21 cellular contexts compared by ENCODE assay signal in genomic region chr20:3612795-3613560, GRCh38. TPM values are rescaled to one million over a fixed set of nuclear protein-coding genes. Genes with fewer than 3 reads are reported as not detected.
DNase-seq lines count a peak whose midpoint lies in the region; FAIRE-seq and TF ChIP-seq lines count a peak whose summit lies in the region.
"Had no signal": no experiment of that assay in that cellular context is flagged by ENCODE, and none has a peak within 500 bp of the region (broad histone marks: within the 10 kb centered on the region; RNA-seq: fewer than 3 reads in every experiment).

No MANE protein-coding gene starts in this region.

- H3K4ac ChIP-seq in H1 (replicated peaks; ENCODE audit: insufficient read length, low read depth, low read length) (no peak overlapping the region), mesendoderm (ENCODE audit: low read depth, low read length) (no peak overlapping the region)

- FAIRE-seq in H1 (lab: Jason Lieb, UNC), result no peak

- H3K27me3 ChIP-seq in H1 (replicated peaks in 1 of 4; ENCODE audit: control insufficient read depth in 3 of 4, extremely low read depth in 1 of 4, insufficient read depth in 3 of 4, low read length in 3 of 4) (no peaks in the 10 kb centered on the region), osteoblast (ENCODE audit: insufficient read depth, low read length) (no peaks in the 10 kb centered on the region), mesendoderm (ENCODE audit: insufficient read depth, low read length, poor library complexity) (no peaks in the 10 kb centered on the region)

- no peak overlapping the region for H2AFZ ChIP-seq in H1 (ENCODE audit: low read length)
- no peak overlapping the region for H2AFZ ChIP-seq in osteoblast (ENCODE audit: low read length)

- H3K4me3 ChIP-seq in LNCaP clone FGC (ENCODE audit: low read depth, low read length) (no peak overlapping the region), H1 (ENCODE audit: extremely low read depth in 1 of 4, insufficient read depth in 2 of 4, low read depth in 3 of 4, low read length in 4 of 4) (no peak overlapping the region), osteoblast (ENCODE audit: insufficient read depth, low read length) (no peak overlapping the region), mesendoderm (ENCODE audit: low read length) (no peak overlapping the region)
- H3K4me3 ChIP-seq: thoracic aorta had no signal

- H4K91ac ChIP-seq in H1 (replicated peaks; ENCODE audit: insufficient read length, low read length), result no peak overlapping the region

- H3K36me3 ChIP-seq in H1 (ENCODE audit: control insufficient read depth in 2 of 4, insufficient read depth in 4 of 4, low read length in 3 of 4) (no peaks in the 10 kb centered on the region), osteoblast (ENCODE audit: insufficient read depth, low read length) (no peaks in the 10 kb centered on the region), mesendoderm (ENCODE audit: control insufficient read depth, insufficient read depth, low read length) (no peaks in the 10 kb centered on the region)

- no peak for TF ChIP-seq POLR2A in H1 (IDR thresholded peaks at IDR 0.05; ENCODE audit: control extremely low read depth in 1 of 2, low read depth in 2 of 2, low read length in 2 of 2)

- H3K27ac ChIP-seq in H1 (ENCODE audit: low read depth, low read length) (no peak overlapping the region), osteoblast (ENCODE audit: low read depth, low read length) (no peak overlapping the region), mesendoderm (ENCODE audit: low read depth, low read length) (no peak overlapping the region)
- H3K27ac ChIP-seq: thoracic aorta had no signal

- H2BK15ac ChIP-seq in H1 (ENCODE audit: low read length), result no peak overlapping the region
- no peak overlapping the region for H2BK15ac ChIP-seq in mesendoderm (replicated peaks; ENCODE audit: low read depth)

- 86% methylated on average over 10 of the region's 10 CpGs; no CpG with 5 or more reads in 1 of the 2 experiments for WGBS in H1 (ENCODE audit: extremely low coverage in 1 of 2, insufficient coverage in 1 of 2, insufficient read length in 1 of 2, insufficient replicate concordance in 2 of 2, low coverage in 1 of 2, low lambda C conversion rate in 2 of 2, missing lambda C conversion rate in 1 of 2), 2 experiments
- no CpG with 5 or more reads among the region's 10 CpGs for WGBS in mesendoderm (ENCODE audit: extremely low coverage, insufficient coverage, low lambda C conversion rate)

- TF ChIP-seq EP300 in H1 (IDR thresholded peaks at IDR 0.05; ENCODE audit: borderline replicate concordance in 1 of 2, low read depth in 2 of 2, low read length in 2 of 2), result no peak

- H3K79me2 ChIP-seq in H1 (ENCODE audit: control insufficient read depth in 1 of 2, insufficient read depth in 2 of 2, low read length in 2 of 2) (no peaks in the 10 kb centered on the region), osteoblast (ENCODE audit: insufficient read depth, low read length) (no peaks in the 10 kb centered on the region), mesendoderm (ENCODE audit: control insufficient read depth, insufficient read depth, low read length) (no peaks in the 10 kb centered on the region)

- H4K8ac ChIP-seq in H1 (ENCODE audit: extremely low read depth, insufficient read depth, low read length) (no peak overlapping the region), mesendoderm (ENCODE audit: low read depth, low read length) (no peak overlapping the region)

- no peaks in the 10 kb centered on the region for H3K23me2 ChIP-seq in H1 (ENCODE audit: low read depth, low read length)

- TF ChIP-seq RAD21 in H1 (IDR thresholded peaks at IDR 0.05 in 1 of 2, conservative IDR thresholded peaks at IDR 0.05 in 1 of 2; ENCODE audit: low read depth in 2 of 2, low read length in 2 of 2), result no peak

- peak; percentile 35 for TF ChIP-seq CTCF in LNCaP clone FGC (IDR thresholded peaks at IDR 0.05; ENCODE audit: control insufficient read depth, extremely low read depth, insufficient read depth)
- TF ChIP-seq CTCF in H1 (IDR thresholded peaks at IDR 0.05; ENCODE audit: control extremely low read depth in 1 of 3, insufficient read depth in 1 of 3, low read depth in 1 of 3, low read length in 3 of 3), result no peak
- TF ChIP-seq CTCF in osteoblast (IDR thresholded peaks at IDR 0.05; ENCODE audit: extremely low read depth, low read depth, low read length), result peak; percentile 26

- H3K18ac ChIP-seq in H1 (ENCODE audit: extremely low read depth, low read length), result no peak overlapping the region
- no peak overlapping the region for H3K18ac ChIP-seq in mesendoderm (ENCODE audit: low read length)

- H2AK5ac ChIP-seq in H1 (ENCODE audit: low read depth, low read length) (no peak overlapping the region), mesendoderm (ENCODE audit: low read length) (no peak overlapping the region)

- peak; percentile 53 for DNase-seq in DMS79 (lab: John Stamatoyannopoulos, UW)
- DNase-seq in LNCaP clone FGC (ENCODE audit: low read depth), result no peak
- no peak for DNase-seq in H1 (ENCODE audit: low read depth in 1 of 2, low spot score in 2 of 2)
- peak; percentile 3 for DNase-seq in osteoblast (ENCODE audit: insufficient read length, low spot score, missing footprints)
- no peak for DNase-seq in mesendoderm
- no peak for DNase-seq in stimulated activated CD4-positive, alpha-beta T cell treated with anti-CD3 and anti-CD28 coated beads, Interleukin-12 subunit alpha, Interleukin-12 subunit beta, amount 100 ng/mL, for 4 hours
- no peak for DNase-seq in Kasumi-1 (lab: John Stamatoyannopoulos, UW)
- DNase-seq: activated CD4-positive, alpha-beta T cell treated with anti-CD3 and anti-CD28 coated beads for 48 hours; activated naive CD8-positive, alpha-beta T cell treated with anti-CD3 and anti-CD28 coated beads, Interleukin-2, amount 50 U/mL, for 24 hours; activated T-cell treated with anti-CD3 and anti-CD28 coated beads, Interleukin-2, amount 50 U/mL, for 24 hours; CD4-positive, alpha-beta memory T cell; erythroblast; natural killer cell; NCI-H1436; NCI-H524 treated with DMSO at 0.1 percent for 48 hours; RPMI8226; stimulated activated CD4-positive, alpha-beta T cell treated with anti-CD3 and anti-CD28 coated beads, Interleukin-1b, Interleukin-23, amount 100 ng/mL, for 48 hours; T-helper 2 cell had no signal

- H2BK120ac ChIP-seq in H1 (replicated peaks; ENCODE audit: low read depth, low read length), result no peak overlapping the region
- no peak overlapping the region for H2BK120ac ChIP-seq in mesendoderm (ENCODE audit: low read depth, low read length)

- no peak overlapping the region for H4K5ac ChIP-seq in H1 (ENCODE audit: insufficient read length, low read depth, low read length)
- no peak overlapping the region for H4K5ac ChIP-seq in mesendoderm (ENCODE audit: low read length)

- H4K20me1 ChIP-seq in H1 (replicated peaks in 1 of 2; ENCODE audit: control insufficient read depth in 1 of 2, insufficient read depth in 2 of 2, low read length in 2 of 2) (no peaks in the 10 kb centered on the region), osteoblast (ENCODE audit: insufficient read depth, low read length) (no peaks in the 10 kb centered on the region)

- H3K4me2 ChIP-seq in H1 (ENCODE audit: insufficient read depth in 1 of 2, low read depth in 2 of 2, low read length in 2 of 2), result no peak overlapping the region
- no peak overlapping the region for H3K4me2 ChIP-seq in osteoblast (ENCODE audit: insufficient read depth, low read length)
- H3K4me2 ChIP-seq in mesendoderm (ENCODE audit: low read length), result no peak overlapping the region

- no peak overlapping the region for H3K14ac ChIP-seq in H1 (ENCODE audit: insufficient read length)

- H2BK5ac ChIP-seq in H1 (ENCODE audit: low read depth, low read length) (no peak overlapping the region), mesendoderm (ENCODE audit: low read length) (no peak overlapping the region)

- CTCF ChIA-PET in H1 (lab: Charles Lee; ENCODE audit: partially characterized antibody), result interaction anchor here (0.7 to 2.8 kb wide), 14 partner anchors 8 to 254 kb away, joined by 3 to 8 read pairs (median 4); no protein-coding TSS in a partner anchor

- H3K56ac ChIP-seq in H1 (replicated peaks; ENCODE audit: insufficient read length, low read depth, low read length) (no peak overlapping the region), mesendoderm (ENCODE audit: low read length) (no peak overlapping the region)

- H3K79me1 ChIP-seq in H1 (ENCODE audit: low read depth, low read length), result no peaks in the 10 kb centered on the region
- no peaks in the 10 kb centered on the region for H3K79me1 ChIP-seq in mesendoderm (ENCODE audit: low read length)

- H3K4me1 ChIP-seq in H1 (replicated peaks in 1 of 4; ENCODE audit: control insufficient read depth in 3 of 4, insufficient read depth in 4 of 4, low read length in 3 of 4) (no peaks in the 10 kb centered on the region), osteoblast (ENCODE audit: insufficient read depth, low read length) (peaks cover 12% of the 10 kb centered on the region), mesendoderm (ENCODE audit: control insufficient read depth, low read depth, low read length) (peaks cover 5% of the 10 kb centered on the region)

- H3K23ac ChIP-seq in H1 (ENCODE audit: insufficient read length), result no peak overlapping the region
- no peak overlapping the region for H3K23ac ChIP-seq in mesendoderm (ENCODE audit: low read length)

- no peak overlapping the region for H3K9ac ChIP-seq in H1 (replicated peaks in 1 of 4; ENCODE audit: extremely low read depth in 1 of 4, low read depth in 3 of 4, low read length in 3 of 4)
- no peak overlapping the region for H3K9ac ChIP-seq in mesendoderm (ENCODE audit: low read length)

- H3K9me3 ChIP-seq in H1 (ENCODE audit: insufficient read depth in 2 of 2, low read depth in 1 of 2, low read length in 1 of 2) (no peaks in the 10 kb centered on the region), osteoblast (ENCODE audit: low read depth, low read length) (no peaks in the 10 kb centered on the region)
- H3K9me3 ChIP-seq: thoracic aorta had no signal

- no peak overlapping the region; the same call in 1 of the 2 replicates for H2BK12ac ChIP-seq in H1 (ENCODE audit: low read depth, low read length)

- 0 out of 2 replicates have a peak overlapping the region, but pooled peaks have one; percentile 17 for H2BK20ac ChIP-seq in H1 (ENCODE audit: low read length)

- POLR2A ChIA-PET in H1 (lab: Charles Lee; ENCODE audit: partially characterized antibody), result interaction anchor here (0.7 kb wide), 1 partner anchor 12 kb away, joined by 3 read pairs; no protein-coding TSS in a partner anchor

RNA-seq across cellular contexts. Expression of gene GFRA4, which starts 50.2 kb away (rescaled TPM):
- not detected in 2 replicates for total RNA-seq in H1 (2021; fragmentation: NEBNext Ultra II Directional; extraction: Animal tissue kit (Norgen Biotek cat#: 25700))
- polyA plus RNA-seq in H1 (2011; rRNA removed), result 0.05 TPM in 1 of 2 replicates, not detected in the other
- not detected for polyA plus RNA-seq in H1 (2011; cell fraction: cytosol; rRNA removed)
- 0.13 TPM for polyA plus RNA-seq in H1 (2011; cell fraction: nucleus; rRNA removed)
- polyA plus RNA-seq in H1 (2012, experiment 1 of 2), result not detected in 4 replicates
- not detected for polyA plus RNA-seq in H1 (2012, experiment 2 of 2)
- not detected for polyA plus RNA-seq in H1 (2013, experiment 1 of 2)
- polyA plus RNA-seq in H1 (2013, experiment 2 of 2), result not detected
- polyA minus RNA-seq in H1 (2011; rRNA and poly(A)+ RNA removed), result not detected in 2 replicates
- not detected for polyA minus RNA-seq in H1 (2011; cell fraction: cytosol; rRNA and poly(A)+ RNA removed)
- not detected for polyA minus RNA-seq in H1 (2011; cell fraction: nucleus; rRNA and poly(A)+ RNA removed)
- total RNA-seq in osteoblast, result not detected in 2 replicates
- not detected for polyA plus RNA-seq in mesendoderm (2013, experiment 1 of 2)
- polyA plus RNA-seq in mesendoderm (2013, experiment 2 of 2), result not detected
- total RNA-seq: CD4-positive, alpha-beta memory T cell; G401; liver; natural killer cell; thoracic aorta had no signal
- polyA plus RNA-seq: CD4-positive, alpha-beta memory T cell; liver had no signal

Comparison
In these comparisons a context has a peak if more than half of its experiments do, and no peak if none do; other contexts are left out.
1. DNase-seq: peak in DMS79 (single experiment) and osteoblast (single experiment); none in LNCaP clone FGC (single experiment), H1 (0 of 2), mesendoderm (single experiment), stimulated activated CD4-positive, alpha-beta T cell treated with anti-CD3 and anti-CD28 coated beads, Interleukin-12 subunit alpha, Interleukin-12 subunit beta, amount 100 ng/mL, for 4 hours (single experiment) and Kasumi-1 (0 of 2).
2. CTCF ChIP-seq: peak in LNCaP clone FGC (single experiment) and osteoblast (single experiment); none in H1 (0 of 3).